In genomic region chr22:22520020-22520656, GRCh38 we compare ENCODE assay signal across 16 cellular contexts. TPM values are rescaled to one million over a fixed set of nuclear protein-coding genes. Genes with fewer than 3 reads are reported as not detected.
DNase-seq lines count a peak whose midpoint lies in the region; ATAC-seq, FAIRE-seq and TF ChIP-seq lines count a peak whose summit lies in the region.
"Had no signal": no experiment of that assay in that cellular context is flagged by ENCODE, and none has a peak within 500 bp of the region (broad histone marks: within the 10 kb centered on the region; RNA-seq: fewer than 3 reads in every experiment).

A gene with protein sequence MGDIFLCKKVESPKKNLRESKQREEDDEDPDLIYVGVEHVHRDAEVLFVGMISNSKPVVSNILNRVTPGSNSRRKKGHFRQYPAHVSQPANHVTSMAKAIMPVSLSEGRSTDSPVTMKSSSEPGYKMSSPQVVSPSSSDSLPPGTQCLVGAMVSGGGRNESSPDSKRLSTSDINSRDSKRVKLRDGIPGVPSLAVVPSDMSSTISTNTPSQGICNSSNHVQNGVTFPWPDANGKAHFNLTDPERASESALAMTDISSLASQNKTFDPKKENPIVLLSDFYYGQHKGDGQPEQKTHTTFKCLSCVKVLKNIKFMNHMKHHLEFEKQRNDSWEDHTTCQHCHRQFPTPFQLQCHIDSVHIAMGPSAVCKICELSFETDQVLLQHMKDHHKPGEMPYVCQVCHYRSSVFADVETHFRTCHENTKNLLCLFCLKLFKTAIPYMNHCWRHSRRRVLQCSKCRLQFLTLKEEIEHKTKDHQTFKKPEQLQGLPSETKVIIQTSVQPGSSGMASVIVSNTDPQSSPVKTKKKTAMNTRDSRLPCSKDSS (minus strand): TSS chr22:22520270. CDS start chr22:22515630, 4,640 bp downstream.

- no peaks in the 10 kb centered on the region for H3K9me3 Mint-ChIP-seq in T-helper 1 cell treated with Interleukin-12 subunit alpha and Interleukin-12 subunit beta and Interleukin-4 antibody, amounts not matched to agents 30 μg/mL and 1 μg/mL, for 36 hours
- H3K9me3 Mint-ChIP-seq in activated CD8-positive, alpha-beta T cell treated with anti-CD3 and anti-CD28 coated beads for 36 hours, result no peaks in the 10 kb centered on the region

- no peaks in the 10 kb centered on the region for H3K36me3 Mint-ChIP-seq in T-helper 1 cell treated with Interleukin-12 subunit alpha and Interleukin-12 subunit beta and Interleukin-4 antibody, amounts not matched to agents 30 μg/mL and 1 μg/mL, for 36 hours (ENCODE audit: low read depth)
- no peaks in the 10 kb centered on the region for H3K36me3 Mint-ChIP-seq in activated CD8-positive, alpha-beta T cell treated with anti-CD3 and anti-CD28 coated beads for 36 hours (ENCODE audit: low read depth)

- intact Hi-C loops in endothelial cell of umbilical vein (cut with micrococcal nuclease) (no loop called here), kidney (cut with DNase I) (no loop called here)
- intact Hi-C loops in activated CD8-positive, alpha-beta T cell treated with anti-CD3 and anti-CD28 coated beads for 36 hours (cut with micrococcal nuclease), result no loop called here

- no peaks in the 10 kb centered on the region for H3K36me3 ChIP-seq in endothelial cell of umbilical vein (ENCODE audit: control insufficient read depth in 2 of 2, extremely low read depth in 1 of 2, insufficient read depth in 2 of 2, low read length in 2 of 2)
- H3K36me3 ChIP-seq in smooth muscle cell (ENCODE audit: low read depth), result no peaks in the 10 kb centered on the region
- no peaks in the 10 kb centered on the region for H3K36me3 ChIP-seq in kidney (ENCODE audit: control insufficient read depth in 1 of 2, insufficient read depth in 2 of 2, low read length in 2 of 2)
- H3K36me3 ChIP-seq: ascending aorta, transverse colon had no signal

- H3K27me3 Mint-ChIP-seq in T-helper 1 cell treated with Interleukin-12 subunit alpha and Interleukin-12 subunit beta and Interleukin-4 antibody, amounts not matched to agents 30 μg/mL and 1 μg/mL, for 36 hours (ENCODE audit: low read depth), result peaks cover 18% of the 10 kb centered on the region
- H3K27me3 Mint-ChIP-seq in activated CD8-positive, alpha-beta T cell treated with anti-CD3 and anti-CD28 coated beads for 36 hours, result peaks cover 20% of the 10 kb centered on the region

- peak within 1 kb of the TSS; percentile 45 for H3K27ac Mint-ChIP-seq in T-helper 1 cell treated with Interleukin-12 subunit alpha and Interleukin-12 subunit beta and Interleukin-4 antibody, amounts not matched to agents 30 μg/mL and 1 μg/mL, for 36 hours
- no peak within 1 kb of the TSS for H3K27ac Mint-ChIP-seq in activated CD8-positive, alpha-beta T cell treated with anti-CD3 and anti-CD28 coated beads for 36 hours

- H2AFZ ChIP-seq in endothelial cell of umbilical vein (ENCODE audit: low read depth, low read length) (peak within 1 kb of the TSS; percentile 8), smooth muscle cell (ENCODE audit: low read depth) (no peak within 1 kb of the TSS)

- CTCF ChIA-PET in endothelial cell of umbilical vein (lab: Charles Lee), result interaction anchor here (1.2 to 3.0 kb wide), 6 partner anchors 11 to 56 kb away, joined by 3 to 18 read pairs (median 4); partner anchors contain the start of genes PRAME and ZNF280B
- CTCF ChIA-PET in activated CD8-positive, alpha-beta T cell treated with anti-CD3 and anti-CD28 coated beads for 36 hours (lab: Charles Lee), result interaction anchor here (0.6 to 1.2 kb wide), 2 partner anchors 11 to 21 kb away, joined by 3 to 7 read pairs; partner anchors contain the start of gene ZNF280B

- H3K27ac ChIP-seq in endothelial cell of umbilical vein (ENCODE audit: insufficient read depth, low read depth, low read length) (no peak within 1 kb of the TSS), smooth muscle cell (ENCODE audit: low read depth) (no peak within 1 kb of the TSS), kidney (ENCODE audit: low read depth in 2 of 2, low read length in 2 of 2) (no peak within 1 kb of the TSS)
- H3K27ac ChIP-seq: ascending aorta, transverse colon had no signal

- no peak within 1 kb of the TSS for H3K4me2 ChIP-seq in endothelial cell of umbilical vein (ENCODE audit: insufficient read depth, low read length)
- H3K4me2 ChIP-seq in smooth muscle cell, result peak within 1 kb of the TSS; percentile 28

- no peaks in the 10 kb centered on the region for H4K20me1 ChIP-seq in endothelial cell of umbilical vein (replicated peaks; ENCODE audit: control insufficient read depth, extremely low read depth, insufficient read depth, low read length)
- H4K20me1 ChIP-seq in smooth muscle cell (ENCODE audit: low read depth), result no peaks in the 10 kb centered on the region

- no TSS peak for BruUV-seq in endothelial cell of umbilical vein (replicated peaks; lab: Mats Ljungman, UMichigan)

- TF ChIP-seq CTCF in endothelial cell of umbilical vein (IDR thresholded peaks at IDR 0.05; ENCODE audit: extremely low read depth in 1 of 2, insufficient read depth in 1 of 2, low read depth in 1 of 2, low read length in 2 of 2) (no peak), smooth muscle cell (IDR thresholded peaks at IDR 0.05; ENCODE audit: borderline replicate concordance, insufficient read depth, poor library complexity, severe bottlenecking) (no peak), kidney (IDR thresholded peaks at IDR 0.05; ENCODE audit: borderline replicate concordance, extremely low read depth, insufficient read depth) (no peak)
- TF ChIP-seq CTCF in activated CD8-positive, alpha-beta T cell treated with anti-CD3 and anti-CD28 coated beads for 36 hours (IDR thresholded peaks at IDR 0.05), result no peak

- no peaks in the 10 kb centered on the region for H3F3A ChIP-seq in smooth muscle cell (ENCODE audit: low read depth)

- H3K9me3 ChIP-seq in endothelial cell of umbilical vein (replicated peaks; ENCODE audit: control insufficient read depth, insufficient read depth, low read length) (no peaks in the 10 kb centered on the region), smooth muscle cell (replicated peaks; ENCODE audit: low read depth) (no peaks in the 10 kb centered on the region), kidney (ENCODE audit: control insufficient read depth in 1 of 2, low read length in 2 of 2) (no peaks in the 10 kb centered on the region)
- H3K9me3 ChIP-seq: ascending aorta, transverse colon had no signal

- TF ChIP-seq POLR2A in endothelial cell of umbilical vein (IDR thresholded peaks at IDR 0.05; ENCODE audit: low read depth, low read length), result no peak

- H3K4me3 ChIP-seq in endothelial cell of umbilical vein (replicated peaks in 1 of 3; ENCODE audit: insufficient read depth in 1 of 3, low read depth in 1 of 3, low read length in 3 of 3) (no peak within 1 kb of the TSS), smooth muscle cell (peak within 1 kb of the TSS; percentile 9), kidney (ENCODE audit: low read length in 2 of 2) (no peak within 1 kb of the TSS)
- H3K4me3 ChIP-seq: ascending aorta, transverse colon had no signal

- WGBS in smooth muscle cell (ENCODE audit: low lambda C conversion rate), result 68% methylated on average over 12 of the region's 12 CpGs

- no peak for ATAC-seq in activated CD8-positive, alpha-beta T cell treated with anti-CD3 and anti-CD28 coated beads for 36 hours
- ATAC-seq: left cardiac atrium had no signal

- H3K9ac ChIP-seq in endothelial cell of umbilical vein (replicated peaks; ENCODE audit: extremely low read depth, insufficient read depth, low read length) (no peak within 1 kb of the TSS), smooth muscle cell (ENCODE audit: low read depth) (no peak within 1 kb of the TSS), kidney (ENCODE audit: low read length in 2 of 2) (no peak within 1 kb of the TSS)

- H3K79me2 ChIP-seq in endothelial cell of umbilical vein (ENCODE audit: control insufficient read depth, insufficient read depth, low read length) (no peaks in the 10 kb centered on the region), smooth muscle cell (ENCODE audit: low read depth) (no peaks in the 10 kb centered on the region)

- dilution Hi-C loops in endothelial cell of umbilical vein (cut with MboI; ENCODE audit: extremely low pct_ligation_motif_present, low sequenced_read_pairs), result no loop called here

- FAIRE-seq in endothelial cell of umbilical vein (lab: Jason Lieb, UNC), result no peak
- FAIRE-seq in kidney (lab: Jason Lieb, UNC), result no peak

- no peak within 1 kb of the TSS for H3K4me3 Mint-ChIP-seq in T-helper 1 cell treated with Interleukin-12 subunit alpha and Interleukin-12 subunit beta and Interleukin-4 antibody, amounts not matched to agents 30 μg/mL and 1 μg/mL, for 36 hours
- no peak within 1 kb of the TSS for H3K4me3 Mint-ChIP-seq in activated CD8-positive, alpha-beta T cell treated with anti-CD3 and anti-CD28 coated beads for 36 hours

- H3K4me1 Mint-ChIP-seq in T-helper 1 cell treated with Interleukin-12 subunit alpha and Interleukin-12 subunit beta and Interleukin-4 antibody, amounts not matched to agents 30 μg/mL and 1 μg/mL, for 36 hours (ENCODE audit: low read depth), result no peaks in the 10 kb centered on the region
- H3K4me1 Mint-ChIP-seq in activated CD8-positive, alpha-beta T cell treated with anti-CD3 and anti-CD28 coated beads for 36 hours (ENCODE audit: low read depth), result no peaks in the 10 kb centered on the region

- H3K4me1 ChIP-seq in endothelial cell of umbilical vein (ENCODE audit: control insufficient read depth, extremely low read depth, insufficient read depth, low read length) (peaks cover 5% of the 10 kb centered on the region), smooth muscle cell (ENCODE audit: low read depth) (peaks cover 15% of the 10 kb centered on the region), kidney (ENCODE audit: control insufficient read depth in 1 of 2, insufficient read depth in 1 of 2, low read depth in 1 of 2, low read length in 2 of 2) (no peaks in the 10 kb centered on the region)
- H3K4me1 ChIP-seq: ascending aorta, transverse colon had no signal

- no peaks in the 10 kb centered on the region for H3K9me1 ChIP-seq in endothelial cell of umbilical vein (replicated peaks; ENCODE audit: control insufficient read depth, extremely low read depth, insufficient read depth, low read length)

- H3K27me3 ChIP-seq in endothelial cell of umbilical vein (ENCODE audit: control insufficient read depth in 2 of 2, insufficient read depth in 2 of 2, low read length in 2 of 2), result peaks cover 0 to 2% of the 10 kb centered on the region in 2 experiments
- H3K27me3 ChIP-seq in smooth muscle cell (ENCODE audit: low read depth), result peaks cover 4% of the 10 kb centered on the region
- H3K27me3 ChIP-seq: ascending aorta had no signal

- no peak for DNase-seq in T-helper 1 cell
- DNase-seq in NCI-H460 (ENCODE audit: extremely low read depth, low read depth), result peak; percentile 43
- DNase-seq in endothelial cell of umbilical vein (ENCODE audit: low read depth, low spot score), result peak; percentile 7
- no peak for DNase-seq in smooth muscle cell (lab: John Stamatoyannopoulos, UW; ENCODE audit: unreplicated experiment)
- no peak for DNase-seq in kidney
- DNase-seq in T1000 (lab: John Stamatoyannopoulos, UW), result no peak
- no peak for DNase-seq in activated CD8-positive, alpha-beta T cell treated with anti-CD3 and anti-CD28 coated beads for 36 hours
- DNase-seq: GF-D8, Karpas-422, left cardiac atrium, NCI-H526 treated with DMSO at 0.1 percent for 48 hours, transverse colon had no signal

- POLR2A ChIA-PET in endothelial cell of umbilical vein (lab: Charles Lee), result no interaction called here
- POLR2A ChIA-PET in activated CD8-positive, alpha-beta T cell treated with anti-CD3 and anti-CD28 coated beads for 36 hours (lab: Charles Lee), result interaction anchor here (1.2 kb wide), 1 partner anchor 9 kb away, joined by 4 read pairs; no protein-coding TSS in a partner anchor

RNA-seq across cellular contexts. Expression of the gene that starts here (rescaled TPM):
- total RNA-seq in NCI-H460 (2014; rRNA removed; shearing (Covaris generic)), result 0.75 and 0.89 TPM in 2 replicates
- 0.36 TPM in 1 of 2 replicates, not detected in the other for polyA plus RNA-seq in NCI-H460 (2014; cell fraction: nucleus; rRNA removed)
- total RNA-seq in endothelial cell of umbilical vein, result 0.15 TPM in 1 of 2 replicates, not detected in the other
- polyA plus RNA-seq in endothelial cell of umbilical vein, result not detected in 2 replicates
- polyA plus RNA-seq in endothelial cell of umbilical vein (2011; cell fraction: cytosol; rRNA removed), result 0.03 TPM in 1 of 2 replicates, not detected in the other
- polyA plus RNA-seq in endothelial cell of umbilical vein (2011; cell fraction: nucleus; rRNA removed), result 0.06 and 0.08 TPM in 2 replicates
- 0.20 and 0.27 TPM in 2 replicates for polyA plus RNA-seq in endothelial cell of umbilical vein (2012)
- polyA minus RNA-seq in endothelial cell of umbilical vein, result 0.08 TPM in 1 of 2 replicates, not detected in the other
- polyA minus RNA-seq in endothelial cell of umbilical vein (2011; cell fraction: cytosol; rRNA and poly(A)+ RNA removed), result not detected
- polyA minus RNA-seq in endothelial cell of umbilical vein (2011; cell fraction: nucleus; rRNA and poly(A)+ RNA removed), result not detected in 2 replicates
- total RNA-seq in smooth muscle cell, result not detected in 2 replicates
- 0.21 TPM in 1 of 2 replicates, not detected in the other for polyA plus RNA-seq in smooth muscle cell
- total RNA-seq in kidney, result not detected
- not detected for polyA plus RNA-seq in kidney (ENCODE audit: insufficient read depth, low read depth, low replicate concordance)
- not detected for total RNA-seq in activated CD8-positive, alpha-beta T cell treated with anti-CD3 and anti-CD28 coated beads for 36 hours
- total RNA-seq: ascending aorta; left cardiac atrium; T-helper 1 cell treated with Interleukin-12 subunit alpha and Interleukin-12 subunit beta and Interleukin-4 antibody, amounts not matched to agents 30 ng/mL and 1 ng/mL, for 36 hours; transverse colon had no signal
- polyA plus RNA-seq: AG04450 had no signal

Comparison
In these comparisons a context has a peak if more than half of its experiments do, and no peak if none do; other contexts are left out.
1. Peak in DNase-seq in NCI-H460; RNA of the gene not detected or under 1 TPM.
2. Peak in DNase-seq in endothelial cell of umbilical vein; RNA of the gene not detected or under 1 TPM.